ENCODE assay signal across 8 cellular contexts in the genomic region with DNA sequence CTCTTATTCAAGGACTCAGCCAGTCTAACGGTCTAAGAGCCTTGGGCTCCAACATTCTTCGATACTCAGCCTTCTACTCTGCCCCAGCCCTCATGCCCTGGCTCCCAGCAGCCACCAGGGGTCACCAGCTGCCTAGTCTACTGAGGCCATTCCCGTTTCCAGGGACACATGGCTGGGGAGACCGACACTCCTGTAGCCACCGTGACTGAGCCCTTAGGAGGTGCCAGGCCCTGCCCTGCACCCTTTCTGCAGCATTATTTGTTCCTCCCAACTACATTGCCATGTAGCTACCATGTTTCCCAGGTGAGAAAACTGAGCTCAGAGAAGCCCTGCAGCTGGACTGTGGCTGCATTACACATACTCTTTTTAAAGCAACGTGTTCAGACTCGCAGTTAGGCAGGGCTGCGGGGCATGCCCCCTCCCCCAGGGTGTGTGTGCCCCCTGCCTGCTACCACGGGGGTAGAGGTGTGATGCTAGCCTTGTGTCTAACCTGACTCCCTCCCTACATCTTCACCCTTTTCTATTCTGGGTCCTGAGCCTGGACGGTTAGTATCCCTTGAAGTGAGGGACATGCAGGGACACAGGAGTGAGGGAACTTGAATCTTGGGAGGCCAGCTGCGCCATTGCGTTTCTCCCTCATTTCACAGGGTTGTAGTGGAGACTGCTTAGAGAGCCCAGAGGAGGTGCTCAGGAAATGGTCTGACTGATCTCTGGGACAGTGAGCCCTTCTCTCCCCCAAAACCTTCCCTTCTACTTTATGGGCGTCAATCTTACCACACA. TPM values are rescaled to one million over a fixed set of nuclear protein-coding genes. Genes with fewer than 3 reads are reported as not detected.
DNase-seq lines count a peak whose midpoint lies in the region; ATAC-seq and TF ChIP-seq lines count a peak whose summit lies in the region.

No MANE protein-coding gene starts in this region.

- WGBS in suprapubic skin, result 44% methylated on average over 8 of the region's 13 CpGs

- H3K36me3 ChIP-seq in mucosa of descending colon (ENCODE audit: low read depth) (no peaks in the 10 kb centered on the region), suprapubic skin (peaks cover 19% of the 10 kb centered on the region)

- H3K27ac ChIP-seq in HL-60 (replicated peaks), result no peak overlapping the region
- no peak overlapping the region for H3K27ac ChIP-seq in suprapubic skin

- no peak for TF ChIP-seq POLR2A in suprapubic skin (IDR thresholded peaks at IDR 0.05)

- H3K4me1 ChIP-seq in mucosa of descending colon (ENCODE audit: low read depth) (peaks cover 8% of the 10 kb centered on the region), suprapubic skin (peaks cover 31% of the 10 kb centered on the region)

- intact Hi-C loops in mucosa of descending colon (cut with DNase I, micrococcal nuclease), result loop anchor here (2.0 to 5.0 kb wide), 3 partner anchors 347 to 411 kb away; no protein-coding TSS in a partner anchor

- no peaks in the 10 kb centered on the region for H3K27me3 ChIP-seq in HL-60 (ENCODE audit: insufficient read depth, poor library complexity, severe bottlenecking)
- H3K27me3 ChIP-seq in suprapubic skin, result no peaks in the 10 kb centered on the region

- TF ChIP-seq EP300 in suprapubic skin (IDR thresholded peaks at IDR 0.05), result no peak

- no peaks in the 10 kb centered on the region for H3K9me3 ChIP-seq in mucosa of descending colon
- H3K9me3 ChIP-seq in suprapubic skin, result no peaks in the 10 kb centered on the region

- TF ChIP-seq CTCF in HL-60 (IDR thresholded peaks at IDR 0.05; ENCODE audit: insufficient read depth, low read length), result peak; percentile 73
- peak; percentile 85 for TF ChIP-seq CTCF in mucosa of descending colon (IDR thresholded peaks at IDR 0.05)
- TF ChIP-seq CTCF in suprapubic skin (IDR thresholded peaks at IDR 0.05), result peak; percentile 89 to 91

- H3K4me3 ChIP-seq in HL-60 (replicated peaks; ENCODE audit: insufficient read depth, low read length), result no peak overlapping the region
- no peak overlapping the region for H3K4me3 ChIP-seq in mucosa of descending colon
- no peak overlapping the region for H3K4me3 ChIP-seq in suprapubic skin

- ATAC-seq in mucosa of descending colon (peak; percentile 90), GM18907 (IDR thresholded peaks at IDR 0.05; ENCODE audit: unreplicated experiment) (no peak)

- DNase-seq in COLO668 (lab: John Stamatoyannopoulos, UW; ENCODE audit: unreplicated experiment), result peak; percentile 58
- DNase-seq in HL-60 (ENCODE audit: low read depth in 1 of 2, low spot score in 1 of 2), result peak in 1 of 2 experiments; percentile 66
- DNase-seq in NCI-H748 (lab: John Stamatoyannopoulos, UW; ENCODE audit: unreplicated experiment), result peak; percentile 80
- DNase-seq in activated CD8-positive, alpha-beta memory T cell treated with anti-CD3 and anti-CD28 coated beads for 24 hours, result peak; percentile 81
- DNase-seq in epidermal melanocyte (ENCODE audit: insufficient read length, low spot score), result peak; percentile 62
- DNase-seq in mucosa of descending colon, result peak; percentile 77 to 89 (median 85)
- peak in 1 of 2 donors; percentile 86 for DNase-seq in suprapubic skin (ENCODE audit: low spot score in 2 of 2)

RNA-seq across cellular contexts. Expression of gene ATG16L2, which starts 17.5 kb away (rescaled TPM):
- total RNA-seq in mucosa of descending colon, result 10 to 100 TPM; 37.7 to 64.3 (median 52.5) TPM
- total RNA-seq in suprapubic skin, result 100 to 1,000 TPM in 2 of 4 donors, 10 to 100 TPM in 2; 81.9 to 231 (median 111) TPM

RNA-seq across cellular contexts. Expression of gene STARD10, which starts 37.9 kb away (rescaled TPM):
- total RNA-seq in mucosa of descending colon, result 100 to 1,000 TPM; 177 to 472 (median 306) TPM
- total RNA-seq in suprapubic skin, result 10 to 100 TPM; 76.3 to 83.0 (median 79.4) TPM
